ENCODE assay signal across 8 cellular contexts in the genomic region with DNA sequence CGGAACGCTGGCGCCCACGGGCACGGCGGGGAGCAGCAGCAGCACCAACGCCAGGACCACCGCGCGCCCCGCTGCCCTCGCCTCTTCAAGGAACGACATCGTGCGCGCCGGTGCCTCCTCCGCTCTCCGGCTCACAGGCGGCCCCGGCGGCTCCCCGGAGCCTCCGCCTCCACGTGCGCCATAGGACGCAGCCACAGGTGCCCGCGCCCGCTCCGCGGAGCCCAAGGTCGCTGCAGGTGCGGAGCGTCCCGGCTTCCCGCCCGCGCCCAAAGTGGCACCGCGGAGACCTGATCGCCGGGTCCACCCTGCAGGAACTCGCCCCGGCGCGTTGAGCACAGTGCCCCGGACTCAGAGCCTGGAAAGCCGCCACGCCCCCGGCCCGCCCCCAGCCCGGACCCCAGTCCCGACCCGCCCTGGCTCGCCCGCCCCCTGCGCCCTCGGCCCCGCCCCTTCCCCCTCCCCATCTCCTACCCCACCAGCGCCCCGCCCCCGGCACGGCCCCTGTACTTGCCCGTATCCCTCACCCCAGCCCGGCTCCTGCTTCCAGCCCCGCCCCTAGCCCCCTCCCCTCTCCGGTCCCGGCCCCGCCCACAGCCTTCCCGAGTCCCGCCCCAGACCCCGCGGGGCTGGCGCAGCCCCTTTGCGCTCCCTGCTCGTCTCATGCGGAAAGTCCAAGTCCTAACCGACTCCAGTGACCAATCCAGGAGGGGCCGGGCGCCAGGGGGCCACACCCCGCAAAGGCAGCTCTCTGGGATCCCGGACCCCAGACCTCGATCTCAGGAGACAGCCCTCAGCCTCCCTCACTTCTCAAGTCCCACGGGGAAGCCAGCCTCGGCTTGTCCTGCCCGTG. TPM values are rescaled to one million over a fixed set of nuclear protein-coding genes. Genes with fewer than 3 reads are reported as not detected.
DNase-seq lines count a peak whose midpoint lies in the region; FAIRE-seq and TF ChIP-seq lines count a peak whose summit lies in the region.

Gene MEGF6, minus strand, starts transcription at position 339 of the 850 bp plus-strand sequence. Its CDS starts 240 bp downstream, at position 99.

- H4K91ac ChIP-seq in mesenchymal stem cell (ENCODE audit: low read length) = no peak within 1 kb of the TSS

- H3K18ac ChIP-seq in mesenchymal stem cell (ENCODE audit: low read depth in 1 of 2, low read length in 2 of 2) = peak within 1 kb of the TSS in 1 of 2 experiments; percentile 5

- 5% methylated on average over 53 of the region's 87 CpGs for WGBS in mesenchymal stem cell

- no peak within 1 kb of the TSS for H3K27ac Mint-ChIP-seq in chondrocyte (ENCODE audit: unreplicated experiment)

- H2BK5ac ChIP-seq in mesenchymal stem cell (ENCODE audit: low read depth, low read length, poor library complexity, severe bottlenecking) = no peak within 1 kb of the TSS

- no peaks in the 10 kb centered on the region for H3K79me1 ChIP-seq in mesenchymal stem cell (replicated peaks; ENCODE audit: low read length, poor library complexity, severe bottlenecking)

- DNase-seq in AG08395 (ENCODE audit: low spot score) (peak; percentile 62), chondrocyte (ENCODE audit: low spot score) (no peak), mesenchymal stem cell (peak; percentile 34), CD1c-positive myeloid dendritic cell (ENCODE audit: extremely low spot score) (no peak), RCC 7860 (ENCODE audit: low spot score) (no peak)
- peak; percentile 69 for DNase-seq in Jurkat, Clone E6-1 (ENCODE audit: low read depth, low spot score)
- peak; percentile 58 to 62 for DNase-seq in activated CD4-positive, alpha-beta T cell treated with anti-CD3 and anti-CD28 coated beads for 24 hours (ENCODE audit: low read depth in 2 of 2)
- DNase-seq in stimulated activated CD8-positive, alpha-beta memory T cell treated with anti-CD3 and anti-CD28 coated beads, Interleukin-15, amount 100 ng/mL, for 48 hours (ENCODE audit: low read depth in 2 of 2) = peak; percentile 39 to 41

- peak within 1 kb of the TSS; percentile 51 for H2AFZ ChIP-seq in mesenchymal stem cell (ENCODE audit: low read depth, low read length)

- peaks cover 74 to 91% of the 10 kb centered on the region in 2 experiments for H3K27me3 ChIP-seq in mesenchymal stem cell (ENCODE audit: control insufficient read depth in 1 of 2, insufficient read depth in 1 of 2, low read length in 2 of 2)

- H2BK12ac ChIP-seq in mesenchymal stem cell (ENCODE audit: low read length in 2 of 2) = no peak within 1 kb of the TSS

- no peak within 1 kb of the TSS for H3K4ac ChIP-seq in mesenchymal stem cell (ENCODE audit: low read depth in 1 of 2, low read length in 2 of 2)

- H3K9me3 ChIP-seq in mesenchymal stem cell (ENCODE audit: control insufficient read depth, low read length) = no peaks in the 10 kb centered on the region

- H3K9me3 Mint-ChIP-seq in chondrocyte (ENCODE audit: low read depth) = no peaks in the 10 kb centered on the region

- H3K14ac ChIP-seq in mesenchymal stem cell (ENCODE audit: low read length in 2 of 2) = peak within 1 kb of the TSS in 1 of 2 experiments; percentile 44

- no peak within 1 kb of the TSS for H3K23ac ChIP-seq in mesenchymal stem cell (ENCODE audit: low read length in 2 of 2)

- H2AK5ac ChIP-seq in mesenchymal stem cell (ENCODE audit: low read length, severe bottlenecking) = no peak within 1 kb of the TSS

- H2BK15ac ChIP-seq in mesenchymal stem cell (ENCODE audit: low read depth, poor library complexity, severe bottlenecking) = no peak within 1 kb of the TSS

- TF ChIP-seq CTCF in chondrocyte (IDR thresholded peaks at IDR 0.05) = no peak

- H3K9ac ChIP-seq in mesenchymal stem cell (ENCODE audit: low read length) = no peak within 1 kb of the TSS

- H3K27ac ChIP-seq in mesenchymal stem cell (ENCODE audit: low read length, poor library complexity, severe bottlenecking) = no peak within 1 kb of the TSS

- H3K27me3 Mint-ChIP-seq in chondrocyte (ENCODE audit: low read depth) = peaks cover 2% of the 10 kb centered on the region

- peaks cover 28% of the 10 kb centered on the region for H3K4me1 ChIP-seq in mesenchymal stem cell (ENCODE audit: control insufficient read depth, insufficient read depth, low read depth, low read length)

- no peak within 1 kb of the TSS for H2BK120ac ChIP-seq in mesenchymal stem cell (ENCODE audit: low read depth, low read length)

- peak within 1 kb of the TSS; percentile 67 for H3K4me3 Mint-ChIP-seq in chondrocyte (ENCODE audit: unreplicated experiment)

- no peak for FAIRE-seq in RCC 7860 (lab: Jason Lieb, UNC)

- peak within 1 kb of the TSS; percentile 39 for H3K4me3 ChIP-seq in Jurkat, Clone E6-1 (ENCODE audit: low read length)
- H3K4me3 ChIP-seq in mesenchymal stem cell (ENCODE audit: insufficient read depth in 1 of 2, low read depth in 1 of 2, low read length in 2 of 2) = peak within 1 kb of the TSS in 1 of 2 experiments; percentile 44

- no peaks in the 10 kb centered on the region for H3K36me3 ChIP-seq in mesenchymal stem cell (ENCODE audit: control insufficient read depth in 1 of 2, insufficient read depth in 2 of 2, low read depth in 1 of 2, low read length in 2 of 2)

- no peak within 1 kb of the TSS for H4K8ac ChIP-seq in mesenchymal stem cell (ENCODE audit: low read length)

- peaks cover 28% of the 10 kb centered on the region for H3K4me1 Mint-ChIP-seq in chondrocyte (ENCODE audit: low read depth)

- peak within 1 kb of the TSS; percentile 58 for H3K4me2 ChIP-seq in mesenchymal stem cell (ENCODE audit: low read length, poor library complexity, severe bottlenecking)

- H3K36me3 Mint-ChIP-seq in chondrocyte (ENCODE audit: low read depth) = no peaks in the 10 kb centered on the region

RNA-seq across cellular contexts. Expression of gene MEGF6, which starts in this region (rescaled TPM):
- 1.7 TPM for polyA plus RNA-seq in Jurkat, Clone E6-1 (2012; ENCODE audit: insufficient read depth, insufficient read length)
- 185 to 332 TPM (median 328 TPM) in 3 replicates for total RNA-seq in chondrocyte
- 0.08 TPM for polyA plus RNA-seq in mesenchymal stem cell (2013, experiment 1 of 2)
- polyA plus RNA-seq in mesenchymal stem cell (2013, experiment 2 of 2) = 0.08 TPM

Comparison
In these comparisons a context has a peak if more than half of its experiments do, and no peak if none do; other contexts are left out.
1. DNase-seq: peak in AG08395 (single experiment), Jurkat, Clone E6-1 (single experiment), activated CD4-positive, alpha-beta T cell treated with anti-CD3 and anti-CD28 coated beads for 24 hours (2 of 2), mesenchymal stem cell (single experiment) and stimulated activated CD8-positive, alpha-beta memory T cell treated with anti-CD3 and anti-CD28 coated beads, Interleukin-15, amount 100 ng/mL, for 48 hours (2 of 2); none in chondrocyte (single experiment), CD1c-positive myeloid dendritic cell (single experiment) and RCC 7860 (single experiment).